8 cellular contexts compared by ENCODE assay signal in the genomic region with DNA sequence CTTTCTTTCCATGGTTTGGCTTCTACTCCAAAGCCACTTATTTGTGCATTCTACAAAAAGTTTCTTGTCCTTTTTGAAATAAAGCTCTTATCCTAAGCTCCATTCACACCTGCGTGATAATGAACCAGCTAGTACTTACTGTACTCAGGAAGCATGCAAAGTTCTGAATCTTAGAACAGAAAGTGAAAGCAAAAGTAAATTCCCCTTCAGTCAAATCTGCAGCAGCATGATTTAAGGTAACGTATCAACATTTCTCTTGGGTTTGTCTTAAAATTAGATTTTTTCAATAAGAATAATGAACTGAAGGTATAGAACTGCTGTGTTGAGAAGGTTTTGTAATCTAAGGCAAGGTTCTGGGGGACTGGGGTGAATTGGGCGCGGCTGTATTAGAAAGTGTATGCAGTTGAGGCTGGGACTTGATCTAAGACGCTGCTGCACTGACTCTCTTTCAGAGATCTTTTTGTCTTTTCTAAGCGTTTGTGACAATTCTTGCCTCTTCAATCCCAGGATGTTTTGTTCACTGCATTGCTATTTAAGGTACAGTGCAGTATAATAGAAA.
DNase-seq lines count a peak whose midpoint lies in the region; ATAC-seq, FAIRE-seq and TF ChIP-seq lines count a peak whose summit lies in the region.

A gene with protein sequence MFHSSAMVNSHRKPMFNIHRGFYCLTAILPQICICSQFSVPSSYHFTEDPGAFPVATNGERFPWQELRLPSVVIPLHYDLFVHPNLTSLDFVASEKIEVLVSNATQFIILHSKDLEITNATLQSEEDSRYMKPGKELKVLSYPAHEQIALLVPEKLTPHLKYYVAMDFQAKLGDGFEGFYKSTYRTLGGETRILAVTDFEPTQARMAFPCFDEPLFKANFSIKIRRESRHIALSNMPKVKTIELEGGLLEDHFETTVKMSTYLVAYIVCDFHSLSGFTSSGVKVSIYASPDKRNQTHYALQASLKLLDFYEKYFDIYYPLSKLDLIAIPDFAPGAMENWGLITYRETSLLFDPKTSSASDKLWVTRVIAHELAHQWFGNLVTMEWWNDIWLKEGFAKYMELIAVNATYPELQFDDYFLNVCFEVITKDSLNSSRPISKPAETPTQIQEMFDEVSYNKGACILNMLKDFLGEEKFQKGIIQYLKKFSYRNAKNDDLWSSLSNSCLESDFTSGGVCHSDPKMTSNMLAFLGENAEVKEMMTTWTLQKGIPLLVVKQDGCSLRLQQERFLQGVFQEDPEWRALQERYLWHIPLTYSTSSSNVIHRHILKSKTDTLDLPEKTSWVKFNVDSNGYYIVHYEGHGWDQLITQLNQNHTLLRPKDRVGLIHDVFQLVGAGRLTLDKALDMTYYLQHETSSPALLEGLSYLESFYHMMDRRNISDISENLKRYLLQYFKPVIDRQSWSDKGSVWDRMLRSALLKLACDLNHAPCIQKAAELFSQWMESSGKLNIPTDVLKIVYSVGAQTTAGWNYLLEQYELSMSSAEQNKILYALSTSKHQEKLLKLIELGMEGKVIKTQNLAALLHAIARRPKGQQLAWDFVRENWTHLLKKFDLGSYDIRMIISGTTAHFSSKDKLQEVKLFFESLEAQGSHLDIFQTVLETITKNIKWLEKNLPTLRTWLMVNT (plus strand): TSS at position 209 of the 559 bp plus-strand sequence. CDS start 3,186 bp downstream, outside the sequence.

- H3K4me1 ChIP-seq in DOHH2 (ENCODE audit: control insufficient read depth, low read length): peaks cover 71% of the 10 kb centered on the region
- H3K4me1 ChIP-seq in endocrine pancreas (ENCODE audit: control insufficient read depth, insufficient read depth, low read length): no peaks in the 10 kb centered on the region
- H3K4me1 ChIP-seq in muscle layer of duodenum (ENCODE audit: control insufficient read depth in 1 of 2, insufficient read depth in 2 of 2, low read length in 2 of 2): peaks cover under 1 to 6% of the 10 kb centered on the region in 2 donors

- H3K4me2 ChIP-seq in DOHH2 (ENCODE audit: low read length): peak within 1 kb of the TSS; percentile 59
- peak within 1 kb of the TSS; percentile 90 for H3K4me2 ChIP-seq in SU-DHL-6 (ENCODE audit: low read depth, low read length, poor library complexity, severe bottlenecking)

- H2AFZ ChIP-seq in SU-DHL-6 (ENCODE audit: low read depth, low read length, severe bottlenecking): peak within 1 kb of the TSS; percentile 73

- TF ChIP-seq CTCF in DOHH2 (IDR thresholded peaks at IDR 0.05; ENCODE audit: low read depth, low read length, poor library complexity, severe bottlenecking) (no peak), SU-DHL-6 (IDR thresholded peaks at IDR 0.05; ENCODE audit: insufficient read depth, low read length, poor library complexity, severe bottlenecking) (no peak), D721Med (IDR thresholded peaks at IDR 0.05; ENCODE audit: insufficient read depth, missing control alignments) (no peak)

- FAIRE-seq in D721Med (lab: Jason Lieb, UNC): no peak

- no peaks in the 10 kb centered on the region for H4K20me1 ChIP-seq in DOHH2 (ENCODE audit: control insufficient read depth, insufficient read depth, low read depth, low read length)
- H4K20me1 ChIP-seq in SU-DHL-6 (ENCODE audit: low read depth, low read length): no peaks in the 10 kb centered on the region

- H3F3A ChIP-seq in DOHH2 (ENCODE audit: control insufficient read depth, insufficient read depth): peaks cover 22% of the 10 kb centered on the region
- peaks cover 20% of the 10 kb centered on the region for H3F3A ChIP-seq in SU-DHL-6 (ENCODE audit: insufficient read depth)

- DNase-seq in HS-27A (ENCODE audit: low read depth) (peak; percentile 11), D721Med (ENCODE audit: insufficient read length, low spot score) (no peak), epidermal melanocyte (ENCODE audit: insufficient read length, low spot score) (no peak)

- no peaks in the 10 kb centered on the region for H3K79me2 ChIP-seq in DOHH2 (ENCODE audit: control insufficient read depth, low read length)
- H3K79me2 ChIP-seq in SU-DHL-6 (ENCODE audit: insufficient read depth, low read length): no peaks in the 10 kb centered on the region

- peaks cover 11% of the 10 kb centered on the region for H3K36me3 ChIP-seq in DOHH2 (ENCODE audit: control insufficient read depth, low read length)
- peaks cover 8% of the 10 kb centered on the region; the same call in 1 of the 2 replicates for H3K36me3 ChIP-seq in SU-DHL-6 (ENCODE audit: low read length)
- H3K36me3 ChIP-seq in endocrine pancreas (ENCODE audit: control insufficient read depth, insufficient read depth, low read length): no peaks in the 10 kb centered on the region
- H3K36me3 ChIP-seq in muscle layer of duodenum (ENCODE audit: control insufficient read depth in 1 of 2, insufficient read depth in 2 of 2, low read length in 2 of 2): no peaks in the 10 kb centered on the region

- no peaks in the 10 kb centered on the region for H3K9me2 ChIP-seq in DOHH2 (replicated peaks; ENCODE audit: control insufficient read depth, low read length)
- H3K9me2 ChIP-seq in SU-DHL-6 (replicated peaks; ENCODE audit: insufficient read depth, low read length): no peaks in the 10 kb centered on the region

- H3K27me3 ChIP-seq in DOHH2 (ENCODE audit: control insufficient read depth, low read length): no peaks in the 10 kb centered on the region
- H3K27me3 ChIP-seq in SU-DHL-6 (ENCODE audit: low read length): no peaks in the 10 kb centered on the region
- H3K27me3 ChIP-seq in endocrine pancreas (ENCODE audit: control insufficient read depth, insufficient read depth, low read length): no peaks in the 10 kb centered on the region
- no peaks in the 10 kb centered on the region for H3K27me3 ChIP-seq in muscle layer of duodenum (ENCODE audit: low read depth, low read length)

- H3K4me3 ChIP-seq in DOHH2 (ENCODE audit: low read length): peak within 1 kb of the TSS; percentile 78
- peak within 1 kb of the TSS; percentile 73 for H3K4me3 ChIP-seq in SU-DHL-6 (ENCODE audit: insufficient read depth, low read length, poor library complexity, severe bottlenecking)
- H3K4me3 ChIP-seq in endocrine pancreas (ENCODE audit: control insufficient read depth, insufficient read depth, low read length): peak within 1 kb of the TSS; percentile 98
- peak within 1 kb of the TSS; percentile 76 to 99 for H3K4me3 ChIP-seq in muscle layer of duodenum (ENCODE audit: low read depth in 1 of 2, low read length in 2 of 2)

- ATAC-seq in GM21367 (IDR thresholded peaks at IDR 0.05; ENCODE audit: unreplicated experiment): peak; percentile 46

- peak within 1 kb of the TSS; percentile 59 for H3K9ac ChIP-seq in SU-DHL-6 (ENCODE audit: low read length)
- H3K9ac ChIP-seq in endocrine pancreas (ENCODE audit: control insufficient read depth, insufficient read depth, low read length): peak within 1 kb of the TSS; percentile 63

- H3K9me3 ChIP-seq in DOHH2 (ENCODE audit: control insufficient read depth, insufficient read depth, low read length): no peaks in the 10 kb centered on the region
- no peaks in the 10 kb centered on the region for H3K9me3 ChIP-seq in SU-DHL-6 (ENCODE audit: insufficient read depth, low read length)
- H3K9me3 ChIP-seq in endocrine pancreas (ENCODE audit: control insufficient read depth, low read length): no peaks in the 10 kb centered on the region
- H3K9me3 ChIP-seq in muscle layer of duodenum (ENCODE audit: control insufficient read depth in 1 of 2, low read length in 2 of 2): no peaks in the 10 kb centered on the region

- H3K27ac ChIP-seq in DOHH2 (ENCODE audit: low read depth, low read length) (peak within 1 kb of the TSS; percentile 27), SU-DHL-6 (ENCODE audit: low read depth, low read length) (peak within 1 kb of the TSS; percentile 66), muscle layer of duodenum (ENCODE audit: low read length) (peak within 1 kb of the TSS; percentile 91)

Comparison
In these comparisons a context has a peak if more than half of its experiments do, and no peak if none do; other contexts are left out.
1. H3K27ac ChIP-seq: peak in every context shown above with its lines; median percentile 91 in muscle layer of duodenum; 66 in SU-DHL-6; 27 in DOHH2.